In the genomic region with DNA sequence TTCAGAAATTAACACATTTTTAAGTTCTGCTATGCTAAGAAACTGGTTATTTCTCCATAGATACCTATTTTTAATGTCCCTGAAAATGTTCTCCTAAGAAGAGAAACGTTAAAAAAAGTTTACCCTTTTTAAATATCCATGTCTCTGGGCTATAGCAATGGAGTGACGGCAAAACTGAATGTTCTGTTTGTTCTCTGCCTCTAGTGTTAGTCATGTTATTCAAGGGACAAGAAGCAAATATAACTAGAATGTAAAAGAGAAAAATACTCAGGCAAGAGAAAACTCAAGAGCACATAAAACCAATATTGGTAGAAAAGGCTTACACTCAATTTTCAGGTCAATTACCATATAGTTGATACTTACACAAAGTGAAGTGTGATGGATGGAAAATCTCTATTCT, we compare ENCODE assay signal across 21 cellular contexts.
"Had no signal": no experiment of that assay in that cellular context is flagged by ENCODE, and none has a peak within 500 bp of the region (broad histone marks: within the 10 kb centered on the region; RNA-seq: fewer than 3 reads in every experiment).

No MANE protein-coding gene starts in this region.

- H3K27ac Mint-ChIP-seq: activated CD4-positive, alpha-beta T cell treated with anti-CD3 and anti-CD28 coated beads, Interleukin-2, amount 10 ng/mL, durations not matched to agents 24 days and 14 days; activated CD8-positive, alpha-beta T cell treated with anti-CD3 and anti-CD28 coated beads, Interleukin-2, amount 10 ng/mL, durations not matched to agents 7 days and 5 days; activated naive CD4-positive, alpha-beta T cell treated with anti-CD3 and anti-CD28 coated beads, Interleukin-2, amount 50 U/mL, for 24 hours; brain; natural killer cell treated with Interleukin-12 subunit alpha and Interleukin-12 subunit beta and Interleukin-15 and Interleukin-18, amount 100 ng/mL, for 72 hours had no signal

- H3K9me3 Mint-ChIP-seq: activated CD4-positive, alpha-beta T cell treated with anti-CD3 and anti-CD28 coated beads, Interleukin-2, amount 10 ng/mL, durations not matched to agents 24 days and 14 days; brain had no signal

- ATAC-seq: activated CD8-positive, alpha-beta T cell treated with anti-CD3 and anti-CD28 coated beads, Interleukin-2, amount 10 ng/mL, durations not matched to agents 7 days and 5 days; left lobe of liver; natural killer cell treated with Interleukin-12 subunit alpha and Interleukin-12 subunit beta and Interleukin-15 and Interleukin-18, amount 100 ng/mL, for 72 hours; right cardiac atrium; stimulated activated naive CD8-positive, alpha-beta T cell treated with anti-CD3 and anti-CD28 coated beads, Interleukin-15, Interleukin-2, amounts not matched to agents 100 U/mL and 50 U/mL, for 24 hours had no signal

- H3K27me3 Mint-ChIP-seq: activated CD4-positive, alpha-beta T cell treated with anti-CD3 and anti-CD28 coated beads, Interleukin-2, amount 10 ng/mL, durations not matched to agents 24 days and 14 days; activated naive CD4-positive, alpha-beta T cell treated with anti-CD3 and anti-CD28 coated beads, Interleukin-2, amount 50 U/mL, for 24 hours; central memory CD8-positive, alpha-beta T cell; natural killer cell treated with Interleukin-12 subunit alpha and Interleukin-12 subunit beta and Interleukin-15 and Interleukin-18, amount 100 ng/mL, for 72 hours had no signal

- H3K4me1 Mint-ChIP-seq: activated CD4-positive, alpha-beta T cell treated with anti-CD3 and anti-CD28 coated beads, Interleukin-2, amount 10 ng/mL, durations not matched to agents 24 days and 14 days; activated naive CD4-positive, alpha-beta T cell treated with anti-CD3 and anti-CD28 coated beads, Interleukin-2, amount 50 U/mL, for 24 hours; central memory CD8-positive, alpha-beta T cell had no signal

- H3K4me2 ChIP-seq: smooth muscle cell had no signal

- H3K9me3 ChIP-seq: adrenal gland, prostate gland, thyroid gland had no signal

- H3K27ac ChIP-seq: adrenal gland, prostate gland, thyroid gland had no signal

- H3K4me3 ChIP-seq: adrenal gland, prostate gland, smooth muscle cell, thyroid gland had no signal

- H3K36me3 ChIP-seq: adrenal gland, prostate gland, thyroid gland had no signal

- DNase-seq: activated CD4-positive, alpha-beta T cell treated with anti-CD3 and anti-CD28 coated beads, Interleukin-2, amount 10 ng/mL, durations not matched to agents 24 days and 14 days; activated CD4-positive, CD25-positive, alpha-beta regulatory T cell; activated CD8-positive, alpha-beta memory T cell treated with anti-CD3 and anti-CD28 coated beads, Interleukin-2, amount 50 U/mL, for 4 hours; activated CD8-positive, alpha-beta T cell treated with anti-CD3 and anti-CD28 coated beads, Interleukin-2, amount 10 ng/mL, durations not matched to agents 7 days and 5 days; activated effector memory CD4-positive, alpha-beta T cell treated with anti-CD3 and anti-CD28 coated beads, Interleukin-2, amount 50 U/mL, for 16 hours; activated T-cell treated with anti-CD3 and anti-CD28 coated beads, Interleukin-2, amount 50 U/mL, for 48 hours; adrenal gland; erythroblast; mesenchymal stem cell; occipital lobe; right cardiac atrium; stimulated activated CD4-positive, alpha-beta T cell treated with anti-CD3 and anti-CD28 coated beads, Interleukin-4, amount 100 ng/mL, for 4 hours; stimulated activated naive CD8-positive, alpha-beta T cell treated with anti-CD3 and anti-CD28 coated beads, Interleukin-15, Interleukin-2, amounts not matched to agents 100 U/mL and 50 U/mL, for 24 hours; thyroid gland had no signal

- H3K4me1 ChIP-seq: adrenal gland, prostate gland had no signal

- H3K27me3 ChIP-seq: adrenal gland, thyroid gland had no signal

- H3K4me3 Mint-ChIP-seq: activated CD4-positive, alpha-beta T cell treated with anti-CD3 and anti-CD28 coated beads, Interleukin-2, amount 10 ng/mL, durations not matched to agents 24 days and 14 days; activated CD8-positive, alpha-beta T cell treated with anti-CD3 and anti-CD28 coated beads, Interleukin-2, amount 10 ng/mL, durations not matched to agents 7 days and 5 days; activated naive CD4-positive, alpha-beta T cell treated with anti-CD3 and anti-CD28 coated beads, Interleukin-2, amount 50 U/mL, for 24 hours; brain; central memory CD8-positive, alpha-beta T cell; natural killer cell treated with Interleukin-12 subunit alpha and Interleukin-12 subunit beta and Interleukin-15 and Interleukin-18, amount 100 ng/mL, for 72 hours had no signal
